Comparison of ENCODE assay signal across 11 cellular contexts in the genomic region with DNA sequence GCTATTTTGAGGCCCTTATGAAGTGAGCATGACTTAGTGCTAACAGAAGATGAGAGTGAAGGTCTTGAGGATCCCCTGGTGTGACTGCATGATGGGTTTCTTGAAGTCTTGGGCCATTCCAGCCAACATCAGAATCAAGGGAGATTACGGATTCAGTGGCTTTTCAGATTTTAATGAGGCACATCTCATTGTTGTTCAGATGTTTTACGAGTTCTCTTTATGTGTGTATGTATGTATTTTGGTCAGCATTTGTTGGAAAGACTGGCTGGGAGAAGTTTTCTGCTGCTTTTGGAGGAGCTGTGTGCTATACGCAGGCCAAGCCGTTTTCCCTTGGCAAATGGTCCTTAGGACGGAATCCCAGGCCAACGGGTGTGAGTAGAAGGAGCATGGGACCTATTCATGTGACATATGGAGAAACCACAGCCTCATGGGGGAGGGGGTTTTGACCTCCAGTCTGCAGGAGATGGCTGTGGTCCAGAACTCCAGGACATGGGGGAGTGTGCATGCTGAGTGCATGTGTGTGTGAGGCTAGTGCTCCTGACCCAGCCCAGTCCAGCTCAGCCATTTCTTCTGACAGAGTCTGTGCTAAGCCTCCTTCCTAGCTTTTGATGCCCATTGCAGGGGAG. TPM values are rescaled to one million over a fixed set of nuclear protein-coding genes. Genes with fewer than 3 reads are reported as not detected.
DNase-seq lines count a peak whose midpoint lies in the region; ATAC-seq, FAIRE-seq and TF ChIP-seq lines count a peak whose summit lies in the region.
"Had no signal": no experiment of that assay in that cellular context is flagged by ENCODE, and none has a peak within 500 bp of the region (broad histone marks: within the 10 kb centered on the region; RNA-seq: fewer than 3 reads in every experiment).

No MANE protein-coding gene starts in this region.

- H3K4me1 Mint-ChIP-seq in astrocyte (ENCODE audit: low read depth, unreplicated experiment), result peaks cover 39% of the 10 kb centered on the region

- no peaks in the 10 kb centered on the region for H3K9me3 Mint-ChIP-seq in astrocyte (ENCODE audit: unreplicated experiment)

- H3K36me3 Mint-ChIP-seq in astrocyte (ENCODE audit: low read depth, unreplicated experiment), result peaks cover 26% of the 10 kb centered on the region

- intact Hi-C loops in Right ventricle myocardium superior (cut with DNase I) (no loop called here), cardiac septum (cut with DNase I) (no loop called here), right cardiac atrium (cut with DNase I) (no loop called here), aorta (cut with DNase I) (no loop called here)

- peaks cover 97% of the 10 kb centered on the region for H3K79me2 ChIP-seq in astrocyte (ENCODE audit: insufficient read depth, low read length)

- H3K27ac ChIP-seq in astrocyte (ENCODE audit: low read depth, low read length), result no peak overlapping the region
- no peak overlapping the region for H3K27ac ChIP-seq in right cardiac atrium (ENCODE audit: low read length)
- H3K27ac ChIP-seq in aorta (ENCODE audit: low read depth in 1 of 2, low read length in 2 of 2), result no peak overlapping the region
- H3K27ac ChIP-seq: cardiac muscle cell had no signal

- no peak for FAIRE-seq in astrocyte (lab: Jason Lieb, UNC)

- peaks cover 7% of the 10 kb centered on the region for H3K36me3 ChIP-seq in astrocyte (ENCODE audit: insufficient read depth, low read length)
- H3K36me3 ChIP-seq in aorta (ENCODE audit: control insufficient read depth in 1 of 2, insufficient read depth in 2 of 2, low read length in 1 of 2), result peaks cover 0 to 3% of the 10 kb centered on the region in 2 donors

- H3K4me3 Mint-ChIP-seq in astrocyte (ENCODE audit: unreplicated experiment), result peak overlapping the region; percentile 17

- H3K4me1 ChIP-seq in astrocyte (ENCODE audit: insufficient read depth, low read length) (peaks cover 13% of the 10 kb centered on the region), right cardiac atrium (ENCODE audit: control insufficient read depth, insufficient read depth, low read length) (peaks cover 18% of the 10 kb centered on the region), aorta (ENCODE audit: control insufficient read depth in 1 of 2, insufficient read depth in 2 of 2, low read length in 2 of 2) (peaks cover 0 to 7% of the 10 kb centered on the region in 2 donors)

- 48% methylated on average over 6 of the region's 6 CpGs for WGBS in right cardiac atrium
- 21 to 25% methylated on average over 6 of the region's 6 CpGs for WGBS in aorta, 2 donors

- H3K4me3 ChIP-seq in astrocyte (ENCODE audit: insufficient read depth, low read depth, low read length) (no peak overlapping the region), right cardiac atrium (ENCODE audit: low read length) (no peak overlapping the region), aorta (ENCODE audit: low read length in 2 of 2) (no peak overlapping the region)
- H3K4me3 ChIP-seq: cardiac muscle cell had no signal

- H3K27me3 ChIP-seq in astrocyte (ENCODE audit: insufficient read depth, low read length) (no peaks in the 10 kb centered on the region), right cardiac atrium (ENCODE audit: control insufficient read depth, insufficient read depth) (no peaks in the 10 kb centered on the region), aorta (ENCODE audit: control insufficient read depth in 1 of 2, insufficient read depth in 2 of 2, low read length in 1 of 2) (no peaks in the 10 kb centered on the region)
- H3K27me3 ChIP-seq: cardiac muscle cell had no signal

- H3K9me3 ChIP-seq in astrocyte (ENCODE audit: insufficient read depth, low read depth, low read length), result no peaks in the 10 kb centered on the region
- no peaks in the 10 kb centered on the region for H3K9me3 ChIP-seq in right cardiac atrium (ENCODE audit: control insufficient read depth, low read length)
- no peaks in the 10 kb centered on the region for H3K9me3 ChIP-seq in aorta (ENCODE audit: control insufficient read depth, low read length)

- no peak overlapping the region for H3K27ac Mint-ChIP-seq in astrocyte (ENCODE audit: unreplicated experiment)

- H2AFZ ChIP-seq in astrocyte (ENCODE audit: low read depth, low read length), result no peak overlapping the region

- H3K4me2 ChIP-seq in astrocyte (ENCODE audit: low read length), result no peak overlapping the region

- no peaks in the 10 kb centered on the region for H3K27me3 Mint-ChIP-seq in astrocyte (ENCODE audit: low read depth, unreplicated experiment)

- no peak for DNase-seq in Right ventricle myocardium superior
- no peak for DNase-seq in cardiac septum (ENCODE audit: low spot score)
- no peak for DNase-seq in astrocyte (ENCODE audit: low read depth)
- DNase-seq in right cardiac atrium, result peak; percentile 26 to 61 (median 60)
- DNase-seq in aorta, result peak in 1 of 2 donors; percentile 56
- DNase-seq in anterior cingulate cortex (lab: John Stamatoyannopoulos, UW), result no peak
- no peak for DNase-seq in A172 (ENCODE audit: low spot score)
- DNase-seq: NCI-H226; stimulated activated naive CD4-positive, alpha-beta T cell treated with Interleukin-2 at 50 U/mL for 16 hours had no signal

- no peak overlapping the region for H3K9ac ChIP-seq in astrocyte (ENCODE audit: low read length)

- no peak for TF ChIP-seq CTCF in astrocyte (IDR thresholded peaks at IDR 0.05; ENCODE audit: insufficient read depth, low read depth, low read length)

- peaks cover 99% of the 10 kb centered on the region for H4K20me1 ChIP-seq in astrocyte (ENCODE audit: insufficient read depth, low read length)

- peak; percentile 48 for ATAC-seq in Right ventricle myocardium superior (ENCODE audit: poor library complexity)
- peak; percentile 24 to 49 for ATAC-seq in right cardiac atrium
- ATAC-seq in aorta (ENCODE audit: low FRiP score), result peak; percentile 62
- no peak for ATAC-seq in HG02852 (IDR thresholded peaks at IDR 0.05; ENCODE audit: unreplicated experiment)

RNA-seq across cellular contexts. Expression of gene CHMP4B, which starts 35.3 kb away (rescaled TPM):
- total RNA-seq in Right ventricle myocardium superior, result 101 TPM
- 101 TPM for total RNA-seq in cardiac septum
- total RNA-seq in astrocyte, result 85.0 and 90.6 TPM in 2 replicates
- total RNA-seq in right cardiac atrium, result 100 to 1,000 TPM in 1 of 4 donors, 10 to 100 TPM in 3; 88.3 to 117 (median 90.2) TPM
- polyA plus RNA-seq in right cardiac atrium, result 126 TPM
- total RNA-seq in aorta, result 100 to 1,000 TPM in 1 of 2 donors, 10 to 100 TPM in 1; 96.6 to 107 TPM
- polyA plus RNA-seq in aorta, result 100 to 1,000 TPM; 149 to 194 TPM
- 74.7 and 86.5 TPM in 2 replicates for total RNA-seq in A172 (2014; rRNA removed; shearing (Covaris generic))

Comparison
In these comparisons a context has a peak if more than half of its experiments do, and no peak if none do; other contexts are left out.
1. DNase-seq: peak in right cardiac atrium (3 of 3); none in Right ventricle myocardium superior (single experiment), cardiac septum (single experiment), astrocyte (single experiment), anterior cingulate cortex (0 of 58) and A172 (single experiment).